15 cellular contexts compared by ENCODE assay signal in genomic region chr14:96903444-96904023, GRCh38.
DNase-seq lines count a peak whose midpoint lies in the region; ATAC-seq and TF ChIP-seq lines count a peak whose summit lies in the region.
"Had no signal": no experiment of that assay in that cellular context is flagged by ENCODE, and none has a peak within 500 bp of the region (broad histone marks: within the 10 kb centered on the region; RNA-seq: fewer than 3 reads in every experiment).

No MANE protein-coding gene starts in this region.

- peak overlapping the region; percentile 2; the same call in 1 of the 2 replicates for H3K27ac ChIP-seq in BLaER1
- no peak overlapping the region for H3K27ac ChIP-seq in vagina
- H3K27ac ChIP-seq: C4-2B, KMS-11 had no signal

- no peaks in the 10 kb centered on the region for H3K27me3 Mint-ChIP-seq in T-cell
- H3K27me3 Mint-ChIP-seq: B cell; CD4-positive, alpha-beta memory T cell had no signal

- H3K27ac Mint-ChIP-seq in T-cell: no peak overlapping the region
- H3K27ac Mint-ChIP-seq: B cell had no signal

- POLR2A ChIA-PET in T-cell (lab: Charles Lee): no interaction called here

- peaks cover 18% of the 10 kb centered on the region for H3K36me3 Mint-ChIP-seq in T-cell

- DNase-seq in NCI-H69 (lab: John Stamatoyannopoulos, UW) (peak; percentile 49), islet precursor cell (peak; percentile 18), vagina (ENCODE audit: extremely low spot score in 2 of 2) (peak; percentile 16 to 40), T-cell (no peak)
- DNase-seq: 8988T; CD4-positive, alpha-beta memory T cell; DND-41; GDM1; HCEC 1CT had no signal

- no peaks in the 10 kb centered on the region for H3K4me1 Mint-ChIP-seq in T-cell
- H3K4me1 Mint-ChIP-seq: CD4-positive, alpha-beta memory T cell had no signal

- no peak overlapping the region for H3K4me3 Mint-ChIP-seq in T-cell
- H3K4me3 Mint-ChIP-seq: B cell; CD4-positive, alpha-beta memory T cell had no signal

- CTCF ChIA-PET in T-cell (lab: Charles Lee): no interaction called here

- H4K20me1 ChIP-seq in BLaER1: no peaks in the 10 kb centered on the region

- intact Hi-C loops in vagina (cut with DNase I): no loop called here

- H3K9me3 ChIP-seq in BLaER1 (peaks cover 32% of the 10 kb centered on the region), vagina (no peaks in the 10 kb centered on the region)

- H3K27me3 ChIP-seq in BLaER1 (no peaks in the 10 kb centered on the region), vagina (no peaks in the 10 kb centered on the region)

- no peak overlapping the region for H3K4me2 ChIP-seq in BLaER1
- H3K4me2 ChIP-seq: KMS-11 had no signal

- H3K4me1 ChIP-seq in BLaER1 (peaks cover 73% of the 10 kb centered on the region), vagina (no peaks in the 10 kb centered on the region)

- ATAC-seq in T-cell (replicated peaks in 1 of 4) (no peak), HG03175 (IDR thresholded peaks at IDR 0.05; ENCODE audit: unreplicated experiment) (no peak), HG03095 (IDR thresholded peaks at IDR 0.05; ENCODE audit: unreplicated experiment) (no peak)

- no peak for TF ChIP-seq POLR2A in vagina (IDR thresholded peaks at IDR 0.05)

- H3K36me3 ChIP-seq in BLaER1 (peaks cover 46% of the 10 kb centered on the region), vagina (no peaks in the 10 kb centered on the region)

- H3K9me3 Mint-ChIP-seq in T-cell: peaks cover 4 to 5% (median 4%) of the 10 kb centered on the region in 3 donors

- H3K9ac ChIP-seq in BLaER1: no peak overlapping the region
- H3K9ac ChIP-seq: KMS-11 had no signal

- no peak overlapping the region for H3K4me3 ChIP-seq in BLaER1
- H3K4me3 ChIP-seq in vagina: no peak overlapping the region

- TF ChIP-seq CTCF in vagina (IDR thresholded peaks at IDR 0.05): no peak

Comparison
In these comparisons a context has a peak if more than half of its experiments do, and no peak if none do; other contexts are left out.
1. DNase-seq: peak in NCI-H69 (single experiment), islet precursor cell (single experiment) and vagina (2 of 2); none in T-cell (0 of 34).